Comparison of ENCODE assay signal across 10 cellular contexts in the genomic region with DNA sequence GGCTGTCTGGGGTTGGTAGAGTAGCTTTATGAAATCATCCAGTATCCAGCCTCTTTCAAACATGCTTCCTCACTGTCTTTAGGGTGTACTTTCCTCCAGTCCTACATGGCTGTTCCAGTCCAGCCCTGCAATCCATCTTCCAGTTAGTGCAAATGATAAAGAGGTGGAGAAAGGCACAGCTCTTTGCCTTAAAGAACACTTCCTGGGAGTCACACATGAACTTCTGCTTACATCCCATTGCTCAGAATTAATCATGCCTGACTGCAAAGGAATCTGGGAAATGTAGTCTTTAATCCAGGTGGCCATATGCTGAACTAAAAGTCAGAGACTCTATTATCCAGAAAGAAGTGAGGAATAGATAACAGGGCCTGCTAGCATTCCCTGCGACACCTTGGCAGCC.
A peak's percentile ranks its signal among the peaks of the same experiment; 100 is the strongest.
DNase-seq lines count a peak whose midpoint lies in the region; ATAC-seq, FAIRE-seq and TF ChIP-seq lines count a peak whose summit lies in the region.
"Had no signal": no experiment of that assay in that cellular context is flagged by ENCODE, and none has a peak within 500 bp of the region (broad histone marks: within the 10 kb centered on the region; RNA-seq: fewer than 3 reads in every experiment).

No MANE protein-coding gene starts in this region.

- peak overlapping the region; percentile 79 to 95 (median 87) for H3K27ac Mint-ChIP-seq in CD14-positive monocyte

- no peak for FAIRE-seq in urothelium cell line (lab: Jason Lieb, UNC)

- no peaks in the 10 kb centered on the region for H3K36me3 Mint-ChIP-seq in CD14-positive monocyte

- no peak for DNase-seq in CD14-positive monocyte (ENCODE audit: low spot score)
- DNase-seq in HPDE6-E6E7 (ENCODE audit: extremely low spot score): peak; percentile 76
- DNase-seq in SIG-M5 (lab: John Stamatoyannopoulos, UW): peak; percentile 77
- DNase-seq in globus pallidus (ENCODE audit: low spot score): peak; percentile 14
- DNase-seq in urothelium cell line (ENCODE audit: low spot score): peak; percentile 39
- DNase-seq in cerebellar nuclear complex (lab: John Stamatoyannopoulos, UW): no peak

- H3K4me3 ChIP-seq in gastroesophageal sphincter: no peak overlapping the region
- H3K4me3 ChIP-seq: body of pancreas, HAP-1 had no signal

- peaks cover 0 to 5% (median 0%) of the 10 kb centered on the region in 7 donors for H3K9me3 Mint-ChIP-seq in CD14-positive monocyte

- H3K9me3 ChIP-seq in gastroesophageal sphincter: no peaks in the 10 kb centered on the region
- H3K9me3 ChIP-seq: body of pancreas, HAP-1 had no signal

- H3K27me3 Mint-ChIP-seq in CD14-positive monocyte (ENCODE audit: low read depth in 3 of 3): peaks cover 2 to 11% (median 10%) of the 10 kb centered on the region in 3 donors

- H3K4me3 Mint-ChIP-seq in CD14-positive monocyte: peak overlapping the region; percentile 32 to 82

- no peak for TF ChIP-seq EP300 in gastroesophageal sphincter (IDR thresholded peaks at IDR 0.05)

- intact Hi-C loops in CD14-positive monocyte (cut with micrococcal nuclease): no loop called here

- H3K4me1 Mint-ChIP-seq in CD14-positive monocyte: peaks cover 19% of the 10 kb centered on the region

- no peak for ATAC-seq in HG02840 (IDR thresholded peaks at IDR 0.05; ENCODE audit: low FRiP score, unreplicated experiment)
- ATAC-seq in gastroesophageal sphincter: no peak
- ATAC-seq: body of pancreas had no signal

- WGBS in gastroesophageal sphincter (ENCODE audit: low coverage in 1 of 2), 2 donors: 60 to 100% methylated on average over 1 of the region's 1 CpG

- H3K27me3 ChIP-seq in gastroesophageal sphincter: no peaks in the 10 kb centered on the region
- H3K27me3 ChIP-seq: body of pancreas had no signal

- no peak for TF ChIP-seq POLR2A in gastroesophageal sphincter (IDR thresholded peaks at IDR 0.05)

- H3K27ac ChIP-seq in gastroesophageal sphincter: no peak overlapping the region
- H3K27ac ChIP-seq: body of pancreas had no signal

- no peaks in the 10 kb centered on the region for H3K4me1 ChIP-seq in gastroesophageal sphincter
- H3K4me1 ChIP-seq: body of pancreas, HAP-1 had no signal

- TF ChIP-seq CTCF in CD14-positive monocyte (IDR thresholded peaks at IDR 0.05) (no peak), gastroesophageal sphincter (IDR thresholded peaks at IDR 0.05) (no peak)

- no peaks in the 10 kb centered on the region for H3K36me3 ChIP-seq in gastroesophageal sphincter
- H3K36me3 ChIP-seq: HAP-1 had no signal

Comparison
In these comparisons a context has a peak if more than half of its experiments do, and no peak if none do; other contexts are left out.
1. DNase-seq: peak in HPDE6-E6E7 (single experiment), SIG-M5 (single experiment), globus pallidus (single experiment) and urothelium cell line (single experiment); none in CD14-positive monocyte (single experiment) and cerebellar nuclear complex (0 of 2).